In genomic region chr22:49368221-49368975, GRCh38 we compare ENCODE assay signal across 23 cellular contexts.
A peak's percentile ranks its signal among the peaks of the same experiment; 100 is the strongest.
DNase-seq lines count a peak whose midpoint lies in the region; ATAC-seq and TF ChIP-seq lines count a peak whose summit lies in the region.
"Had no signal": no experiment of that assay in that cellular context is flagged by ENCODE, and none has a peak within 500 bp of the region (broad histone marks: within the 10 kb centered on the region; RNA-seq: fewer than 3 reads in every experiment).

No MANE protein-coding gene starts in this region.

- TF ChIP-seq EP300 in transverse colon (IDR thresholded peaks at IDR 0.05; ENCODE audit: low read depth): no peak

- BruUV-seq in mammary epithelial cell (replicated peaks; lab: Mats Ljungman, UMichigan): no TSS peak

- H3K27ac Mint-ChIP-seq in activated naive CD8-positive, alpha-beta T cell treated with anti-CD3 and anti-CD28 coated beads, Interleukin-2, amount 50 U/mL, for 24 hours: no peak overlapping the region
- H3K27ac Mint-ChIP-seq: endodermal cell; HFFc6; natural killer cell treated with Interleukin-12 subunit alpha and Interleukin-12 subunit beta and Interleukin-15 and Interleukin-18, amount 100 ng/mL, for 72 hours; progenitor cell of endocrine pancreas; T-cell had no signal

- H3K36me3 ChIP-seq in breast epithelium (no peaks in the 10 kb centered on the region), mammary epithelial cell (ENCODE audit: insufficient read depth, low read length) (no peaks in the 10 kb centered on the region), neuronal stem cell (replicated peaks in 1 of 2; ENCODE audit: control insufficient read depth in 2 of 2, insufficient read depth in 2 of 2, low read length in 2 of 2) (no peaks in the 10 kb centered on the region), transverse colon (no peaks in the 10 kb centered on the region)
- H3K36me3 ChIP-seq: SJCRH30, thyroid gland had no signal

- intact Hi-C loops in breast epithelium (cut with DNase I; ENCODE audit: low total_unique reads): no loop called here
- intact Hi-C loops in mammary epithelial cell (cut with micrococcal nuclease): no loop called here
- intact Hi-C loops in transverse colon (cut with DNase I; ENCODE audit: low total_unique reads): no loop called here

- no peak overlapping the region for H2AFZ ChIP-seq in mammary epithelial cell (ENCODE audit: low read depth, low read length)
- H2AFZ ChIP-seq in neuronal stem cell (ENCODE audit: low read length): no peak overlapping the region
- H2AFZ ChIP-seq: PC-9 had no signal

- H4K91ac ChIP-seq in neuronal stem cell (ENCODE audit: low read depth, low read length, poor library complexity): no peak overlapping the region

- H3K9ac ChIP-seq in mammary epithelial cell (ENCODE audit: insufficient read depth, low read length) (no peak overlapping the region), neuronal stem cell (ENCODE audit: low read depth, low read length, poor library complexity) (peak overlapping the region; percentile 64)

- H4K20me1 ChIP-seq in mammary epithelial cell (ENCODE audit: insufficient read depth, low read length): no peaks in the 10 kb centered on the region

- H2BK120ac ChIP-seq in neuronal stem cell (ENCODE audit: low read depth, low read length): no peak overlapping the region

- H3K79me1 ChIP-seq in neuronal stem cell (ENCODE audit: low read depth, low read length): no peaks in the 10 kb centered on the region

- dilution Hi-C loops in mammary epithelial cell (cut with HindIII; ENCODE audit: low sequenced_read_pairs): no loop called here

- ATAC-seq in activated naive CD8-positive, alpha-beta T cell treated with anti-CD3 and anti-CD28 coated beads, Interleukin-2, amount 50 U/mL, for 24 hours: no peak
- ATAC-seq in HG03280 (IDR thresholded peaks at IDR 0.05; ENCODE audit: unreplicated experiment): no peak
- ATAC-seq: natural killer cell treated with Interleukin-12 subunit alpha and Interleukin-12 subunit beta and Interleukin-15 and Interleukin-18, amount 100 ng/mL, for 72 hours had no signal

- no peaks in the 10 kb centered on the region for H3K36me3 Mint-ChIP-seq in activated naive CD8-positive, alpha-beta T cell treated with anti-CD3 and anti-CD28 coated beads, Interleukin-2, amount 50 U/mL, for 24 hours (ENCODE audit: low read depth)
- H3K36me3 Mint-ChIP-seq: natural killer cell treated with Interleukin-12 subunit alpha and Interleukin-12 subunit beta and Interleukin-15 and Interleukin-18, amount 100 ng/mL, for 72 hours; T-cell had no signal

- H3K23ac ChIP-seq in neuronal stem cell (ENCODE audit: low read depth, low read length, poor library complexity): no peak overlapping the region

- in situ Hi-C loops in mammary epithelial cell (cut with MboI; ENCODE audit: low sequenced_read_pairs in 2 of 2) (no loop called here), transverse colon (cut with MboI; ENCODE audit: low pct_ligation_motif_present in 1 of 4, low pct_unique_long_range_greater_than_20kb in 1 of 4, low sequenced_read_pairs in 3 of 4) (no loop called here)

- no peaks in the 10 kb centered on the region for H3K9me3 Mint-ChIP-seq in activated naive CD8-positive, alpha-beta T cell treated with anti-CD3 and anti-CD28 coated beads, Interleukin-2, amount 50 U/mL, for 24 hours
- H3K9me3 Mint-ChIP-seq: endodermal cell; natural killer cell treated with Interleukin-12 subunit alpha and Interleukin-12 subunit beta and Interleukin-15 and Interleukin-18, amount 100 ng/mL, for 72 hours; T-cell had no signal

- H3K18ac ChIP-seq in neuronal stem cell (ENCODE audit: low read length): peak overlapping the region; percentile 48

- H2BK5ac ChIP-seq in neuronal stem cell (ENCODE audit: low read length): no peak overlapping the region

- H3K4me1 Mint-ChIP-seq in activated naive CD8-positive, alpha-beta T cell treated with anti-CD3 and anti-CD28 coated beads, Interleukin-2, amount 50 U/mL, for 24 hours: no peaks in the 10 kb centered on the region

- H3K27me3 Mint-ChIP-seq in activated naive CD8-positive, alpha-beta T cell treated with anti-CD3 and anti-CD28 coated beads, Interleukin-2, amount 50 U/mL, for 24 hours: peaks cover 4% of the 10 kb centered on the region

- peak overlapping the region; percentile 7 for H2BK12ac ChIP-seq in neuronal stem cell (ENCODE audit: low read length)

- no peaks in the 10 kb centered on the region for H3K79me2 ChIP-seq in mammary epithelial cell (ENCODE audit: insufficient read depth, low read length)

- CTCF ChIA-PET in mammary epithelial cell (lab: Charles Lee; ENCODE audit: low non-redundant PET): no interaction called here

- H3K9me3 ChIP-seq in breast epithelium (no peaks in the 10 kb centered on the region), mammary epithelial cell (replicated peaks; ENCODE audit: insufficient read depth, low read length) (peaks cover 64% of the 10 kb centered on the region), neuronal stem cell (replicated peaks in 1 of 2; ENCODE audit: control insufficient read depth in 2 of 2, insufficient read depth in 1 of 2, low read depth in 1 of 2, low read length in 2 of 2) (peaks cover 0 to 4% of the 10 kb centered on the region in 2 donors), transverse colon (no peaks in the 10 kb centered on the region)
- H3K9me3 ChIP-seq: SJCRH30, thyroid gland had no signal

- WGBS in mammary epithelial cell (ENCODE audit: low coverage, missing lambda C conversion rate): 56% methylated on average over 17 of the region's 19 CpGs
- WGBS in neuronal stem cell (ENCODE audit: extremely low coverage in 2 of 2, insufficient read length in 2 of 2, insufficient replicate concordance in 1 of 2), 2 donors: no CpG with 5 or more reads among the region's 19 CpGs
- WGBS in transverse colon (ENCODE audit: low coverage in 1 of 2), 2 donors: 80% methylated on average over 18 of the region's 19 CpGs; no CpG with 5 or more reads in 1 of the 2 donors

- H3K4me1 ChIP-seq in breast epithelium (no peaks in the 10 kb centered on the region), mammary epithelial cell (ENCODE audit: insufficient read depth, low read length) (no peaks in the 10 kb centered on the region), neuronal stem cell (ENCODE audit: control insufficient read depth in 2 of 2, insufficient read depth in 1 of 2, low read depth in 1 of 2, low read length in 2 of 2) (peaks cover 0 to 11% of the 10 kb centered on the region in 2 donors), transverse colon (no peaks in the 10 kb centered on the region)
- H3K4me1 ChIP-seq: SJCRH30, thyroid gland had no signal

- no peak overlapping the region for H3K4me2 ChIP-seq in mammary epithelial cell (ENCODE audit: insufficient read depth, low read depth, low read length)
- H3K4me2 ChIP-seq in neuronal stem cell (ENCODE audit: insufficient read depth, low read length, poor library complexity, severe bottlenecking): no peak overlapping the region
- H3K4me2 ChIP-seq: PC-9 had no signal

- H3K27me3 ChIP-seq in breast epithelium: peaks cover 0 to 88% of the 10 kb centered on the region in 2 donors
- H3K27me3 ChIP-seq in mammary epithelial cell (ENCODE audit: insufficient read depth, low read length): no peaks in the 10 kb centered on the region
- peaks cover 0 to 4% (median 0%) of the 10 kb centered on the region in 3 experiments for H3K27me3 ChIP-seq in neuronal stem cell (ENCODE audit: control insufficient read depth in 3 of 3, insufficient read depth in 3 of 3, low read depth in 1 of 3, low read length in 3 of 3)
- peaks cover 13% of the 10 kb centered on the region for H3K27me3 ChIP-seq in transverse colon
- H3K27me3 ChIP-seq: thyroid gland had no signal

- H3K27ac ChIP-seq in breast epithelium: no peak overlapping the region
- H3K27ac ChIP-seq in mammary epithelial cell (ENCODE audit: insufficient read depth, low read depth, low read length): no peak overlapping the region
- H3K27ac ChIP-seq in coronary artery: no peak overlapping the region
- H3K27ac ChIP-seq in neuronal stem cell (replicated peaks; ENCODE audit: low read length): no peak overlapping the region
- no peak overlapping the region for H3K27ac ChIP-seq in transverse colon
- H3K27ac ChIP-seq: PC-9, SJCRH30, thyroid gland had no signal

- H3K14ac ChIP-seq in neuronal stem cell (ENCODE audit: low read length): peak overlapping the region; percentile 94

- H2AK5ac ChIP-seq in neuronal stem cell (ENCODE audit: low read depth, low read length): no peak overlapping the region

- TF ChIP-seq POLR2A in breast epithelium (IDR thresholded peaks at IDR 0.05) (no peak), transverse colon (IDR thresholded peaks at IDR 0.05) (no peak)

- no peak overlapping the region for H3K4me3 Mint-ChIP-seq in activated naive CD8-positive, alpha-beta T cell treated with anti-CD3 and anti-CD28 coated beads, Interleukin-2, amount 50 U/mL, for 24 hours
- H3K4me3 Mint-ChIP-seq: endodermal cell, HFFc6 had no signal

- DNase-seq in breast epithelium (ENCODE audit: low spot score in 2 of 2) (peak in 1 of 2 donors; percentile 44), mammary epithelial cell (no peak), coronary artery (ENCODE audit: low spot score) (peak; percentile 50), neuronal stem cell (ENCODE audit: low spot score) (no peak), glomerular visceral epithelial cell (ENCODE audit: extremely low spot score) (no peak), transverse colon (no peak)
- no peak for DNase-seq in activated naive CD8-positive, alpha-beta T cell treated with anti-CD3 and anti-CD28 coated beads, Interleukin-2, amount 50 U/mL, for 24 hours
- DNase-seq: activated effector memory CD4-positive, alpha-beta T cell treated with Interleukin-2 at 50 U/mL for 16 hours; HFFc6; kidney glomerular epithelial cell; midbrain; NCI-H1092 treated with DMSO at 0.1 percent for 48 hours; NCI-H2081; PC-9; SJCRH30; stimulated activated CD4-positive, alpha-beta T cell treated with anti-CD3 and anti-CD28 coated beads, Interleukin-2, amount 100 ng/mL, for 24 hours; stimulated activated naive CD4-positive, alpha-beta T cell; thyroid gland had no signal

- TF ChIP-seq CTCF in breast epithelium (IDR thresholded peaks at IDR 0.05) (no peak), mammary epithelial cell (conservative IDR thresholded peaks at IDR 0.05 in 1 of 2, IDR thresholded peaks at IDR 0.05 in 1 of 2; ENCODE audit: extremely low read depth in 1 of 2, insufficient read depth in 1 of 2, low read depth in 1 of 2, low read length in 2 of 2) (no peak), coronary artery (IDR thresholded peaks at IDR 0.05) (no peak), transverse colon (IDR thresholded peaks at IDR 0.05) (no peak)

- H4K8ac ChIP-seq in neuronal stem cell (ENCODE audit: low read depth, low read length): no peak overlapping the region

- H3K4me3 ChIP-seq in breast epithelium: peak overlapping the region in 2 of 3 donors; percentile 17 to 28
- no peak overlapping the region for H3K4me3 ChIP-seq in mammary epithelial cell (replicated peaks in 1 of 3; ENCODE audit: insufficient read depth in 1 of 3, low read depth in 2 of 3, low read length in 3 of 3)
- H3K4me3 ChIP-seq in coronary artery: no peak overlapping the region
- no peak overlapping the region for H3K4me3 ChIP-seq in neuronal stem cell (ENCODE audit: low read length in 2 of 2)
- H3K4me3 ChIP-seq in transverse colon: no peak overlapping the region
- H3K4me3 ChIP-seq: PC-9, SJCRH30, thyroid gland had no signal

- no peak overlapping the region for H2BK15ac ChIP-seq in neuronal stem cell (ENCODE audit: low read length)

- H3K4ac ChIP-seq in neuronal stem cell (ENCODE audit: low read length): no peak overlapping the region

Comparison
In these comparisons a context has a peak if more than half of its experiments do, and no peak if none do; other contexts are left out.
1. H3K4me3 ChIP-seq: peak in breast epithelium (2 of 3); none in mammary epithelial cell (0 of 3), coronary artery (single experiment), neuronal stem cell (0 of 2) and transverse colon (0 of 4).